Comparison of ENCODE assay signal across 8 cellular contexts in genomic region chr13:52211416-52211776, GRCh38. TPM values are rescaled to one million over a fixed set of nuclear protein-coding genes. Genes with fewer than 3 reads are reported as not detected.
A peak's percentile ranks its signal among the peaks of the same experiment; 100 is the strongest.
DNase-seq lines count a peak whose midpoint lies in the region; ATAC-seq, FAIRE-seq and TF ChIP-seq lines count a peak whose summit lies in the region.
"Not testable (repeated sequence)": the region's sequence is repeated elsewhere in the genome, so short reads cannot be mapped to it uniquely, and the experiment has no call there.

No MANE protein-coding gene starts in this region.

- not testable (repeated sequence) for H3K27me3 Mint-ChIP-seq in GM23338 (ENCODE audit: insufficient read depth, low read depth, poor library complexity); mesothelial cell of epicardium (ENCODE audit: low read depth); neural progenitor cell (ENCODE audit: insufficient read depth, low read depth); type B pancreatic cell

- not testable (repeated sequence) for H3K36me3 Mint-ChIP-seq in GM23338 (ENCODE audit: low read depth); mesothelial cell of epicardium; neural progenitor cell; type B pancreatic cell

- H4K91ac ChIP-seq in H1 (replicated peaks; ENCODE audit: insufficient read length, low read length); trophoblast cell (ENCODE audit: low read depth, low read length): not testable (repeated sequence)

- TF ChIP-seq EP300 in H1 (IDR thresholded peaks at IDR 0.05; ENCODE audit: borderline replicate concordance in 1 of 2, low read depth in 2 of 2, low read length in 2 of 2), result not testable (repeated sequence)

- H3K9me3 Mint-ChIP-seq in GM23338, mesothelial cell of epicardium, neural progenitor cell, type B pancreatic cell: not testable (repeated sequence)

- H3K9me3 ChIP-seq in breast epithelium; H1 (ENCODE audit: insufficient read depth in 2 of 2, low read depth in 1 of 2, low read length in 1 of 2); neural progenitor cell (ENCODE audit: low read depth); trophoblast cell (ENCODE audit: insufficient read depth, low read depth, low read length): not testable (repeated sequence)

- H3K27ac Mint-ChIP-seq in GM23338, neural progenitor cell: not testable (repeated sequence)
- H3K27ac Mint-ChIP-seq in mesothelial cell of epicardium (peak overlapping the region; percentile 72), type B pancreatic cell (peak overlapping the region; percentile 87)

- not testable (repeated sequence) for H3K14ac ChIP-seq in H1 (ENCODE audit: insufficient read length); trophoblast cell (ENCODE audit: low read length)

- H3K4ac ChIP-seq in H1 (replicated peaks; ENCODE audit: insufficient read length, low read depth, low read length); trophoblast cell (ENCODE audit: low read depth, low read length): not testable (repeated sequence)

- DNase-seq in GM23338 (ENCODE audit: low spot score); H1 (ENCODE audit: low read depth in 1 of 2, low spot score in 2 of 2); mesothelial cell of epicardium (ENCODE audit: low spot score in 2 of 2, unreplicated experiment in 2 of 2); neural progenitor cell (ENCODE audit: low spot score); type B pancreatic cell (ENCODE audit: extremely low spot score, unreplicated experiment): not testable (repeated sequence)
- DNase-seq in breast epithelium (ENCODE audit: low spot score in 2 of 2), result peak in 1 of 2 donors; percentile 58
- peak; percentile 84 for DNase-seq in islet precursor cell
- DNase-seq in trophoblast cell, result peak; percentile 88 to 95

- H3K27me3 ChIP-seq in GM23338 (ENCODE audit: insufficient read depth); breast epithelium; H1 (replicated peaks in 1 of 4; ENCODE audit: control insufficient read depth in 3 of 4, extremely low read depth in 1 of 4, insufficient read depth in 3 of 4, low read length in 3 of 4); neural progenitor cell; trophoblast cell (ENCODE audit: insufficient read depth, low read length): not testable (repeated sequence)

- not testable (repeated sequence) for H3K79me2 ChIP-seq in GM23338 (replicated peaks; ENCODE audit: insufficient read depth); H1 (ENCODE audit: control insufficient read depth in 1 of 2, insufficient read depth in 2 of 2, low read length in 2 of 2); neural progenitor cell (ENCODE audit: low read depth); trophoblast cell (ENCODE audit: control insufficient read depth, insufficient read depth, low read length, poor library complexity)

- H3K23ac ChIP-seq in H1 (ENCODE audit: insufficient read length); trophoblast cell (ENCODE audit: low read length): not testable (repeated sequence)

- not testable (repeated sequence) for H3K4me1 ChIP-seq in GM23338 (ENCODE audit: insufficient read depth); breast epithelium; H1 (replicated peaks in 1 of 4; ENCODE audit: control insufficient read depth in 3 of 4, insufficient read depth in 4 of 4, low read length in 3 of 4); neural progenitor cell
- peaks cover 10 to 12% of the 10 kb centered on the region in 2 experiments for H3K4me1 ChIP-seq in trophoblast cell (ENCODE audit: control insufficient read depth in 1 of 2, insufficient read depth in 2 of 2, low read length in 2 of 2)

- not testable (repeated sequence) for H4K20me1 ChIP-seq in GM23338 (replicated peaks; ENCODE audit: insufficient read depth); H1 (replicated peaks in 1 of 2; ENCODE audit: control insufficient read depth in 1 of 2, insufficient read depth in 2 of 2, low read length in 2 of 2); neural progenitor cell (ENCODE audit: low read depth)

- not testable (repeated sequence) for H3K4me2 ChIP-seq in GM23338; H1 (ENCODE audit: insufficient read depth in 1 of 2, low read depth in 2 of 2, low read length in 2 of 2); neural progenitor cell; trophoblast cell (ENCODE audit: low read length)

- intact Hi-C loops in breast epithelium (cut with DNase I; ENCODE audit: low total_unique reads), result not testable (repeated sequence)

- not testable (repeated sequence) for H3K23me2 ChIP-seq in H1 (ENCODE audit: low read depth, low read length)

- POLR2A ChIA-PET in H1 (lab: Charles Lee; ENCODE audit: partially characterized antibody), result not testable (repeated sequence)

- H2BK15ac ChIP-seq in H1 (ENCODE audit: low read length), result not testable (repeated sequence)

- not testable (repeated sequence) for H4K12ac ChIP-seq in trophoblast cell (ENCODE audit: low read depth, low read length)

- not testable (repeated sequence) for H2BK5ac ChIP-seq in H1 (ENCODE audit: low read depth, low read length); trophoblast cell (ENCODE audit: low read depth, low read length, poor library complexity)

- H3K4me1 Mint-ChIP-seq in GM23338; mesothelial cell of epicardium; neural progenitor cell; type B pancreatic cell (ENCODE audit: unreplicated experiment): not testable (repeated sequence)

- not testable (repeated sequence) for H3F3A ChIP-seq in GM23338 (replicated peaks; ENCODE audit: low read depth); neural progenitor cell (ENCODE audit: low read depth)

- CTCF ChIA-PET in H1 (lab: Charles Lee; ENCODE audit: partially characterized antibody), result not testable (repeated sequence)

- not testable (repeated sequence) for H3K79me1 ChIP-seq in H1 (ENCODE audit: low read depth, low read length); trophoblast cell (ENCODE audit: low read length)

- ATAC-seq in GM23338, result peak; percentile 46; the same call in 2 of the 3 replicates

- not testable (repeated sequence) for H3K4me3 Mint-ChIP-seq in GM23338, mesothelial cell of epicardium, neural progenitor cell, type B pancreatic cell

- H2BK12ac ChIP-seq in H1 (ENCODE audit: low read depth, low read length); trophoblast cell (ENCODE audit: low read length): not testable (repeated sequence)

- not testable (repeated sequence) for FAIRE-seq in H1 (lab: Jason Lieb, UNC)

- H2BK120ac ChIP-seq in H1 (replicated peaks; ENCODE audit: low read depth, low read length); trophoblast cell (ENCODE audit: insufficient read depth, low read length, poor library complexity): not testable (repeated sequence)

- not testable (repeated sequence) for H3K9ac ChIP-seq in H1 (replicated peaks in 1 of 4; ENCODE audit: extremely low read depth in 1 of 4, low read depth in 3 of 4, low read length in 3 of 4); neural progenitor cell; trophoblast cell (ENCODE audit: low read length)

- not testable (repeated sequence) for H2AFZ ChIP-seq in GM23338; H1 (ENCODE audit: low read length); trophoblast cell (ENCODE audit: insufficient read depth, low read length, poor library complexity)
- H2AFZ ChIP-seq in neural progenitor cell (replicated peaks), result peak overlapping the region; percentile 42

- H3K9me2 ChIP-seq in GM23338 (ENCODE audit: insufficient read depth), result not testable (repeated sequence)

- H3K4me3 ChIP-seq in GM23338; breast epithelium; H1 (ENCODE audit: extremely low read depth in 1 of 4, insufficient read depth in 2 of 4, low read depth in 3 of 4, low read length in 4 of 4); neural progenitor cell; trophoblast cell (ENCODE audit: low read depth, low read length): not testable (repeated sequence)

- not testable (repeated sequence) for TF ChIP-seq RAD21 in H1 (IDR thresholded peaks at IDR 0.05 in 1 of 2, conservative IDR thresholded peaks at IDR 0.05 in 1 of 2; ENCODE audit: low read depth in 2 of 2, low read length in 2 of 2)

- not testable (repeated sequence) for TF ChIP-seq POLR2A in breast epithelium (IDR thresholded peaks at IDR 0.05); H1 (IDR thresholded peaks at IDR 0.05; ENCODE audit: control extremely low read depth in 1 of 2, low read depth in 2 of 2, low read length in 2 of 2)

- H2AK5ac ChIP-seq in H1 (ENCODE audit: low read depth, low read length); trophoblast cell (ENCODE audit: low read length): not testable (repeated sequence)

- TF ChIP-seq CTCF in GM23338 (conservative IDR thresholded peaks at IDR 0.05; ENCODE audit: low read depth in 2 of 2); breast epithelium (IDR thresholded peaks at IDR 0.05); H1 (IDR thresholded peaks at IDR 0.05; ENCODE audit: control extremely low read depth in 1 of 3, insufficient read depth in 1 of 3, low read depth in 1 of 3, low read length in 3 of 3); mesothelial cell of epicardium (IDR thresholded peaks at IDR 0.05; ENCODE audit: unreplicated experiment); neural progenitor cell (IDR thresholded peaks at IDR 0.05); type B pancreatic cell (conservative IDR thresholded peaks at IDR 0.05): not testable (repeated sequence)

- H3K18ac ChIP-seq in H1 (ENCODE audit: extremely low read depth, low read length), result peak overlapping the region; percentile 15; the same call in 1 of the 2 replicates
- H3K18ac ChIP-seq in trophoblast cell (ENCODE audit: low read length), result not testable (repeated sequence)

- not testable (repeated sequence) for H3K27ac ChIP-seq in GM23338 (ENCODE audit: low read depth); H1 (ENCODE audit: low read depth, low read length); neural progenitor cell; trophoblast cell (ENCODE audit: low read depth, low read length)
- peak overlapping the region; percentile 42 to 52 for H3K27ac ChIP-seq in breast epithelium

- H4K8ac ChIP-seq in H1 (ENCODE audit: extremely low read depth, insufficient read depth, low read length); trophoblast cell (ENCODE audit: low read depth, low read length): not testable (repeated sequence)

- H2BK20ac ChIP-seq in H1 (ENCODE audit: low read length), result not testable (repeated sequence)

- not testable (repeated sequence) for H4K5ac ChIP-seq in H1 (ENCODE audit: insufficient read length, low read depth, low read length)

- not testable (repeated sequence) for H3K56ac ChIP-seq in H1 (replicated peaks; ENCODE audit: insufficient read length, low read depth, low read length)

- 72% methylated on average over 6 of the region's 6 CpGs; no CpG with 5 or more reads in 1 of the 2 experiments for WGBS in H1 (ENCODE audit: extremely low coverage in 1 of 2, insufficient coverage in 1 of 2, insufficient read length in 1 of 2, insufficient replicate concordance in 2 of 2, low coverage in 1 of 2, low lambda C conversion rate in 2 of 2, missing lambda C conversion rate in 1 of 2), 2 experiments
- no CpG with 5 or more reads among the region's 6 CpGs for WGBS in trophoblast cell (ENCODE audit: extremely low coverage, insufficient coverage, insufficient read length)

- H3K36me3 ChIP-seq in GM23338 (ENCODE audit: insufficient read depth); breast epithelium; H1 (ENCODE audit: control insufficient read depth in 2 of 4, insufficient read depth in 4 of 4, low read length in 3 of 4); neural progenitor cell; trophoblast cell (ENCODE audit: control insufficient read depth in 1 of 2, insufficient read depth in 2 of 2, low read length in 2 of 2): not testable (repeated sequence)

RNA-seq across cellular contexts. Expression of gene NEK3, which starts 52.0 kb away (rescaled TPM):
- total RNA-seq in GM23338 (2014; rRNA removed; shearing (Covaris generic)), result 26.6 and 26.7 TPM in 2 replicates
- polyA plus RNA-seq in GM23338 (2016; fragmentation: Nextera tagmentation; extraction: Ambion mirVana) (26.8 and 27.9 TPM in 2 replicates), H1 (2011; rRNA removed) (9.0 and 11.4 TPM in 2 replicates)
- total RNA-seq in breast epithelium (10 to 100 TPM; 12.5 to 16.8 (median 16.7) TPM), mesothelial cell of epicardium (22.9 to 27.2 TPM (median 24.1 TPM) in 3 replicates), neural progenitor cell (ENCODE audit: low replicate concordance) (24.9 and 38.4 TPM in 2 replicates), type B pancreatic cell (ENCODE audit: low replicate concordance) (14.7 and 28.3 TPM in 2 replicates)
- total RNA-seq in H1 (2021; fragmentation: NEBNext Ultra II Directional; extraction: Animal tissue kit (Norgen Biotek cat#: 25700)), result 24.5 and 26.0 TPM in 2 replicates
- polyA plus RNA-seq in H1 (2011; cell fraction: cytosol; rRNA removed), result 20.5 TPM
- polyA plus RNA-seq in H1 (2011; cell fraction: nucleus; rRNA removed), result 5.7 TPM
- 12.2 to 16.2 TPM (median 12.7 TPM) in 4 replicates for polyA plus RNA-seq in H1 (2012, experiment 1 of 2)
- polyA plus RNA-seq in H1 (2012, experiment 2 of 2), result 1.3 TPM
- polyA plus RNA-seq in H1 (2013, experiment 1 of 2), result 44.5 TPM
- 41.8 TPM for polyA plus RNA-seq in H1 (2013, experiment 2 of 2)
- 5.6 and 5.9 TPM in 2 replicates for polyA minus RNA-seq in H1 (2011; rRNA and poly(A)+ RNA removed)
- polyA minus RNA-seq in H1 (2011; cell fraction: cytosol; rRNA and poly(A)+ RNA removed), result 10.2 TPM
- polyA minus RNA-seq in H1 (2011; cell fraction: nucleus; rRNA and poly(A)+ RNA removed), result 10.4 TPM
- polyA plus RNA-seq in trophoblast cell (2013), result 15.5 and 17.9 TPM in 2 replicates
